In genomic region chr5:106525438-106525837, GRCh38 we compare ENCODE assay signal across 34 cellular contexts.
"Had no signal": no experiment of that assay in that cellular context is flagged by ENCODE, and none has a peak within 500 bp of the region (broad histone marks: within the 10 kb centered on the region; RNA-seq: fewer than 3 reads in every experiment).

No MANE protein-coding gene starts in this region.

- H3K4me3 ChIP-seq: MG63 had no signal

- DNase-seq: Karpas-422, Kasumi-1, MG63, MM.1S, MV-4-11, NCI-H1048, NCI-H1092, NCI-H1092 treated with DMSO at 0.1 percent for 48 hours, NCI-H1105, NCI-H1105 treated with DMSO at 0.1 percent for 48 hours, NCI-H1417, NCI-H1417 treated with DMSO at 0.1 percent for 48 hours, NCI-H1436, NCI-H1436 treated with DMSO at 0.1 percent for 48 hours, NCI-H146, NCI-H1694, NCI-H1694 treated with DMSO at 0.1 percent for 48 hours, NCI-H187, NCI-H187 treated with DMSO at 0.1 percent for 48 hours, NCI-H1930, NCI-H2029, NCI-H2029 treated with DMSO at 0.1 percent for 48 hours, NCI-H2081, NCI-H2081 treated with DMSO at 0.1 percent for 48 hours, NCI-H2107, NCI-H2171, NCI-H2171 treated with DMSO at 0.1 percent for 48 hours, NCI-H2227 treated with DMSO at 0.1 percent for 48 hours, NCI-H226, NCI-H345, NCI-H446, NCI-H446 treated with DMSO at 0.1 percent for 48 hours, NCI-H510A, NCI-H510A treated with DMSO at 0.1 percent for 48 hours had no signal

- H3K27me3 ChIP-seq: MG63 had no signal

- H3K36me3 ChIP-seq: MG63 had no signal
